15 cellular contexts compared by ENCODE assay signal in the genomic region with DNA sequence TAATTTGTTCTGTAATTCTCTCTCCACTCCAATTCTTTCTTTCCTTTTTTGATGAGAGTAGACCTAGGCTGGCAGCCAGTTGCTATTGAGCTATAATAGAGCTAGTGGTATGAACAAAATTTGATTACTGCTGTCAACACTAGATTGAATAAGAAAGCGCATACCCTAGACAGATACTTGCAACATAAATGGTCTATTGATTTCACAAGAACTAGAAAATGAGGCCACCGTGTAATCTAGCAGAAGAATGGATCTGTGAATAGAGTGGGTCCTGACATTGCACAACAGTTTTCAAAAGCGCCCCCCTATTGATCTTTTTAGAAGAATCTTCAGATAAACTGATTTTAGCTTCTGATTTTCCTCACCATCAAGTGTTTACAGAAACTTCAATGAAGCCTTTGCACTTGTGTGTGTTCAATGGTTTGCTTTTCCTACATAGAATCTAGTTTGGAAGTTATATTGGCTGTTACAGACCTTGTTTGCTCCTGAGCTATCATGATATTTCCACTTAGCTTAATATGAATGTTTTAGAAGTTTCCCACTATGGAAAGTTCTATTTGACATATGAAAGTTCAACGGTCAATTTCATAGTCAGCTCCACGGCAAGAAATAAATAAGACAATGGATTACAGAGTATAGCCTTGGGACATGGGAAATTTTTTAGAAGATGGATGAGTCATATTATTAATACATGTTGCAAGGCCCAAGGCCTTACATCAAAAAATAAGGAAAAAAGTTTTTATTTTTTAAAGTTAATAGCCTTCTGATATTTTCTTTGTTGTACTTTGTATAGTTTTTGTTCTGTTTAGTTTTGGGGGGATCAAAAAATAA. TPM values are rescaled to one million over a fixed set of nuclear protein-coding genes. Genes with fewer than 3 reads are reported as not detected.
DNase-seq lines count a peak whose midpoint lies in the region; TF ChIP-seq lines count a peak whose summit lies in the region.
"Had no signal": no experiment of that assay in that cellular context is flagged by ENCODE, and none has a peak within 500 bp of the region (broad histone marks: within the 10 kb centered on the region; RNA-seq: fewer than 3 reads in every experiment).

No MANE protein-coding gene starts in this region.

- peaks cover 70% of the 10 kb centered on the region for H3K4me1 Mint-ChIP-seq in activated CD4-positive, alpha-beta T cell treated with anti-CD3 and anti-CD28 coated beads, Interleukin-2, amount 10 ng/mL, durations not matched to agents 7 days and 5 days

- H3K9me3 Mint-ChIP-seq in activated CD4-positive, alpha-beta T cell treated with anti-CD3 and anti-CD28 coated beads, Interleukin-2, amount 10 ng/mL, durations not matched to agents 7 days and 5 days: no peaks in the 10 kb centered on the region
- H3K9me3 Mint-ChIP-seq: activated CD4-positive, alpha-beta T cell treated with anti-CD3 and anti-CD28 coated beads, Interleukin-2, amount 10 ng/mL, durations not matched to agents 24 days and 14 days had no signal

- H3K36me3 ChIP-seq in adipocyte (ENCODE audit: control insufficient read depth, insufficient read depth, low read length, severe bottlenecking) (no peaks in the 10 kb centered on the region), hepatocyte (replicated peaks; ENCODE audit: insufficient read depth, low read depth) (no peaks in the 10 kb centered on the region), thyroid gland (no peaks in the 10 kb centered on the region)

- intact Hi-C loops in thyroid gland (cut with DNase I): no loop called here

- no peak overlapping the region for H3K4me3 Mint-ChIP-seq in activated CD4-positive, alpha-beta T cell treated with anti-CD3 and anti-CD28 coated beads, Interleukin-2, amount 10 ng/mL, durations not matched to agents 7 days and 5 days
- H3K4me3 Mint-ChIP-seq: activated CD4-positive, alpha-beta T cell treated with anti-CD3 and anti-CD28 coated beads, Interleukin-2, amount 10 ng/mL, durations not matched to agents 24 days and 14 days had no signal

- H3K9me2 ChIP-seq in hepatocyte (replicated peaks; ENCODE audit: insufficient read depth): no peaks in the 10 kb centered on the region

- CTCF ChIA-PET in activated CD4-positive, alpha-beta T cell treated with anti-CD3 and anti-CD28 coated beads, Interleukin-2, amount 10 ng/mL, durations not matched to agents 7 days and 5 days (lab: Charles Lee): interaction anchor here (0.8 kb wide), 1 partner anchor 20 kb away, joined by 3 read pairs; no protein-coding TSS in a partner anchor

- no peak for TF ChIP-seq CTCF in hepatocyte (IDR thresholded peaks at IDR 0.05; ENCODE audit: poor library complexity)
- no peak for TF ChIP-seq CTCF in thyroid gland (IDR thresholded peaks at IDR 0.05)

- DNase-seq in NOMO-1 treated with DMSO at 0.1 percent for 48 hours (lab: John Stamatoyannopoulos, UW; ENCODE audit: unreplicated experiment) (peak; percentile 47), NOMO-1 treated with dmso at 0.1 percent for 144 hours (lab: John Stamatoyannopoulos, UW; ENCODE audit: unreplicated experiment) (no peak), adipocyte (ENCODE audit: low read depth) (peak; percentile 72), hepatocyte (ENCODE audit: low spot score) (no peak), thyroid gland (no peak), NCI-H446 (lab: John Stamatoyannopoulos, UW) (no peak), OCI-M1 (lab: John Stamatoyannopoulos, UW) (no peak)
- no peak for DNase-seq in activated CD4-positive, alpha-beta T cell treated with anti-CD3 and anti-CD28 coated beads, Interleukin-2, amount 10 ng/mL, durations not matched to agents 7 days and 5 days
- DNase-seq: 8988T; activated CD4-positive, alpha-beta T cell treated with anti-CD3 and anti-CD28 coated beads, Interleukin-2, amount 10 ng/mL, durations not matched to agents 24 days and 14 days; activated naive CD4-positive, alpha-beta T cell treated with Interleukin-2 at 50 U/mL for 16 hours; DND-41; NCI-H2081; SHP77; stimulated activated CD4-positive, alpha-beta T cell treated with anti-CD3 and anti-CD28 coated beads, Interleukin-4, amount 100 ng/mL, for 1 hour had no signal

- H3K27ac ChIP-seq in hepatocyte: no peak overlapping the region
- H3K27ac ChIP-seq in thyroid gland: peak overlapping the region; percentile 13 to 61 (median 48)

- H3K79me2 ChIP-seq in hepatocyte: peaks cover 77% of the 10 kb centered on the region

- peaks cover 10% of the 10 kb centered on the region for H3K36me3 Mint-ChIP-seq in activated CD4-positive, alpha-beta T cell treated with anti-CD3 and anti-CD28 coated beads, Interleukin-2, amount 10 ng/mL, durations not matched to agents 7 days and 5 days (ENCODE audit: low read depth)

- no peaks in the 10 kb centered on the region for H4K20me1 ChIP-seq in hepatocyte (ENCODE audit: insufficient read depth, poor library complexity, severe bottlenecking)

- no peak overlapping the region for H2AFZ ChIP-seq in hepatocyte

- no peaks in the 10 kb centered on the region for H3K27me3 Mint-ChIP-seq in activated CD4-positive, alpha-beta T cell treated with anti-CD3 and anti-CD28 coated beads, Interleukin-2, amount 10 ng/mL, durations not matched to agents 7 days and 5 days
- H3K27me3 Mint-ChIP-seq: activated CD4-positive, alpha-beta T cell treated with anti-CD3 and anti-CD28 coated beads, Interleukin-2, amount 10 ng/mL, durations not matched to agents 24 days and 14 days had no signal

- H3K9me3 ChIP-seq in adipocyte (ENCODE audit: control insufficient read depth, low read length) (no peaks in the 10 kb centered on the region), hepatocyte (ENCODE audit: low read depth) (no peaks in the 10 kb centered on the region), thyroid gland (no peaks in the 10 kb centered on the region)

- H3K4me3 ChIP-seq in adipocyte (ENCODE audit: low read length): peak overlapping the region; percentile 20
- no peak overlapping the region for H3K4me3 ChIP-seq in hepatocyte
- H3K4me3 ChIP-seq in thyroid gland (replicated peaks in 1 of 3): no peak overlapping the region

- peak overlapping the region; percentile 11 for H3K4me2 ChIP-seq in hepatocyte

- WGBS in hepatocyte (ENCODE audit: low lambda C conversion rate, missing lambda C conversion rate): 79% methylated on average over 5 of the region's 5 CpGs
- WGBS in thyroid gland, 2 donors: 55 to 58% methylated on average over 5 of the region's 5 CpGs

- no peak for TF ChIP-seq POLR2A in thyroid gland (IDR thresholded peaks at IDR 0.05)

- H3K4me1 ChIP-seq in adipocyte (ENCODE audit: control insufficient read depth, insufficient read depth, low read length): peaks cover 37% of the 10 kb centered on the region
- peaks cover 6% of the 10 kb centered on the region for H3K4me1 ChIP-seq in hepatocyte (ENCODE audit: insufficient read depth)
- H3K4me1 ChIP-seq in thyroid gland: peaks cover 73 to 94% of the 10 kb centered on the region in 2 donors

- H3K9ac ChIP-seq in adipocyte (ENCODE audit: low read length): peak overlapping the region; percentile 53

- no peak overlapping the region for H3K27ac Mint-ChIP-seq in activated CD4-positive, alpha-beta T cell treated with anti-CD3 and anti-CD28 coated beads, Interleukin-2, amount 10 ng/mL, durations not matched to agents 7 days and 5 days
- H3K27ac Mint-ChIP-seq: activated CD4-positive, alpha-beta T cell treated with anti-CD3 and anti-CD28 coated beads, Interleukin-2, amount 10 ng/mL, durations not matched to agents 24 days and 14 days had no signal

- POLR2A ChIA-PET in activated CD4-positive, alpha-beta T cell treated with anti-CD3 and anti-CD28 coated beads, Interleukin-2, amount 10 ng/mL, durations not matched to agents 7 days and 5 days (lab: Charles Lee): no interaction called here

- H3K27me3 ChIP-seq in adipocyte (replicated peaks; ENCODE audit: control insufficient read depth, insufficient read depth, low read length): no peaks in the 10 kb centered on the region
- H3K27me3 ChIP-seq in hepatocyte: no peaks in the 10 kb centered on the region
- H3K27me3 ChIP-seq in thyroid gland: no peaks in the 10 kb centered on the region

RNA-seq across cellular contexts. Expression of a gene that starts 55.6 kb away (rescaled TPM):
- total RNA-seq in hepatocyte (86.5 and 112 TPM in 2 replicates), thyroid gland (100 to 1,000 TPM; 383 to 473 (median 415) TPM)
- 33.1 and 54.0 TPM in 2 replicates for polyA plus RNA-seq in hepatocyte
- 100 to 1,000 TPM; 134 to 143 TPM for total RNA-seq in activated CD4-positive, alpha-beta T cell treated with anti-CD3 and anti-CD28 coated beads, Interleukin-2, amount 10 ng/mL, durations not matched to agents 7 days and 5 days

Comparison
In these comparisons a context has a peak if more than half of its experiments do, and no peak if none do; other contexts are left out.
1. DNase-seq: peak in NOMO-1 treated with DMSO at 0.1 percent for 48 hours (single experiment) and adipocyte (single experiment); none in NOMO-1 treated with dmso at 0.1 percent for 144 hours (single experiment), hepatocyte (single experiment), thyroid gland (0 of 2), activated CD4-positive, alpha-beta T cell treated with anti-CD3 and anti-CD28 coated beads, Interleukin-2, amount 10 ng/mL, durations not matched to agents 7 days and 5 days (single experiment), NCI-H446 (0 of 2) and OCI-M1 (single experiment).